In the genomic region with DNA sequence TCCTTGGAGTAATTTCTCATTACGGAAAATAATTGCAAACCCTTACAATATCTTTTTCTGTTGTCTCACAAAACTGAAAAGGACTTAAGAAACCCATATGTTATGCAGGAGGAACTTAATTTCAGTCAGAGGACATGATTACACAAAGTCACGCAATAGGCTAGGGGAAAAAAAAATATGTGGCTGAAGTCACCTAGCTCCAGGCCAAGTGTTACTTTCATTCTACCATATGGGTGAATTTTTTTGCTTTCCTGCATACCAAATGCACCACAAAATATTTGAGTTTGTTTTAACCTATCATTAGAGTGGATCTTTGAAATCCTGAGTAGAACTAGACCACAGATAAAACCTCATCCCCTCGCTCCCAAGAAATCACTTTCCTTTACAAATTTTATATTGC, we compare ENCODE assay signal across 23 cellular contexts.
DNase-seq lines count a peak whose midpoint lies in the region; ATAC-seq, FAIRE-seq and TF ChIP-seq lines count a peak whose summit lies in the region.
"Had no signal": no experiment of that assay in that cellular context is flagged by ENCODE, and none has a peak within 500 bp of the region (broad histone marks: within the 10 kb centered on the region; RNA-seq: fewer than 3 reads in every experiment).

No MANE protein-coding gene starts in this region.

- no peak overlapping the region for H3K4me3 Mint-ChIP-seq in H9
- H3K4me3 Mint-ChIP-seq: CD8-positive, alpha-beta T cell had no signal

- H2BK12ac ChIP-seq in H9 (ENCODE audit: insufficient read length, low read depth, low read length), result no peak overlapping the region

- no peak overlapping the region for H4K5ac ChIP-seq in H9 (ENCODE audit: insufficient read length, low read depth, low read length)

- no peak overlapping the region for H3K56ac ChIP-seq in H9 (ENCODE audit: insufficient read length, low read depth, low read length)

- no peak for TF ChIP-seq CTCF in AG09309 (IDR thresholded peaks at IDR 0.05; ENCODE audit: control insufficient read depth, insufficient read depth, low read depth, low read length, missing control alignments)
- TF ChIP-seq CTCF in astrocyte of the spinal cord (IDR thresholded peaks at IDR 0.05; ENCODE audit: low read depth, low read length), result no peak
- no peak for TF ChIP-seq CTCF in H9 (conservative IDR thresholded peaks at IDR 0.05)

- no peaks in the 10 kb centered on the region for H3K4me1 ChIP-seq in H9 (ENCODE audit: insufficient read depth, low read length)
- H3K4me1 ChIP-seq: BLaER1 had no signal

- no peaks in the 10 kb centered on the region for H3K36me3 Mint-ChIP-seq in H9 (ENCODE audit: insufficient read depth in 1 of 3, low read depth in 3 of 3)
- H3K36me3 Mint-ChIP-seq: CD8-positive, alpha-beta T cell had no signal

- no peak overlapping the region for H4K91ac ChIP-seq in H9 (ENCODE audit: insufficient read length, low read depth, low read length)

- H3K27me3 ChIP-seq in H9 (ENCODE audit: insufficient read depth, low read length), result no peaks in the 10 kb centered on the region
- H3K27me3 ChIP-seq: BLaER1, MG63 had no signal

- H2BK15ac ChIP-seq in H9 (ENCODE audit: low read depth, low read length), result no peak overlapping the region

- H3K27ac ChIP-seq in H9 (ENCODE audit: insufficient read length, low read depth, low read length), result no peak overlapping the region
- H3K27ac ChIP-seq: BLaER1 had no signal

- H3K9me3 Mint-ChIP-seq in H9, result no peaks in the 10 kb centered on the region

- no peaks in the 10 kb centered on the region for H3K9me3 ChIP-seq in H9 (ENCODE audit: control insufficient read depth, low read depth, low read length)
- H3K9me3 ChIP-seq: BLaER1, MG63 had no signal

- no peak overlapping the region for H3K14ac ChIP-seq in H9 (ENCODE audit: insufficient read depth, low read length)

- no peak overlapping the region for H4K8ac ChIP-seq in H9 (replicated peaks; ENCODE audit: insufficient read length, low read depth, low read length)

- H3T11ph ChIP-seq in H9 (ENCODE audit: low read length), result no peak overlapping the region

- H2AFZ ChIP-seq in H9 (ENCODE audit: low read length), result no peak overlapping the region

- no peaks in the 10 kb centered on the region for H3K79me1 ChIP-seq in H9 (ENCODE audit: insufficient read depth, low read depth, low read length, poor library complexity, severe bottlenecking)

- no peak overlapping the region for H3K23ac ChIP-seq in H9 (ENCODE audit: insufficient read length, low read depth, low read length)

- no peaks in the 10 kb centered on the region for H4K20me1 ChIP-seq in H9 (ENCODE audit: control insufficient read depth, insufficient read depth, insufficient read length)
- H4K20me1 ChIP-seq: BLaER1 had no signal

- H3K18ac ChIP-seq in H9 (ENCODE audit: insufficient read length, low read depth, low read length), result no peak overlapping the region

- no CpG with 5 or more reads among the region's 3 CpGs for WGBS in H9 (ENCODE audit: extremely low coverage, insufficient read length, low lambda C conversion rate)

- no peaks in the 10 kb centered on the region for H3K79me2 ChIP-seq in H9 (ENCODE audit: insufficient read depth, low read length)

- no peaks in the 10 kb centered on the region for H3K27me3 Mint-ChIP-seq in H9 (ENCODE audit: low read depth)

- no peak overlapping the region for H2BK120ac ChIP-seq in H9 (ENCODE audit: low read depth, low read length, poor library complexity, severe bottlenecking)

- FAIRE-seq in HTR-8/SVneo (lab: Jason Lieb, UNC), result no peak
- FAIRE-seq: D721Med, H54 had no signal

- H3K4me3 ChIP-seq in AG09309 (ENCODE audit: control insufficient read depth, low read depth, low read length), result no peak overlapping the region
- H3K4me3 ChIP-seq in astrocyte of the spinal cord (ENCODE audit: low read depth, low read length), result no peak overlapping the region
- H3K4me3 ChIP-seq: BLaER1, MG63 had no signal

- no peak overlapping the region for H3K27ac Mint-ChIP-seq in H9
- H3K27ac Mint-ChIP-seq: CD8-positive, alpha-beta T cell had no signal

- no peak overlapping the region for H3K4me2 ChIP-seq in H9 (ENCODE audit: insufficient read depth, insufficient read length, low read length)
- H3K4me2 ChIP-seq: BLaER1 had no signal

- DNase-seq in AG09309 (ENCODE audit: low read depth) (peak; percentile 63), GM03348 (ENCODE audit: low spot score) (peak; percentile 43), HTR-8/SVneo (ENCODE audit: insufficient read length, low spot score) (peak; percentile 1), astrocyte of the spinal cord (ENCODE audit: low read depth, low spot score) (peak; percentile 1), NCI-H1092 (lab: John Stamatoyannopoulos, UW) (no peak), H9 (no peak), COLO668 (lab: John Stamatoyannopoulos, UW; ENCODE audit: unreplicated experiment) (no peak)
- DNase-seq: CD8-positive, alpha-beta T cell; DMS79; GDM1; KBM-7; MG63; NCI-H1105 treated with DMSO at 0.1 percent for 48 hours; NCI-H1694 treated with DMSO at 0.1 percent for 48 hours; NCI-H69; NK-92 treated with Interleukin-12 subunit alpha and Interleukin-12 subunit beta, amount 100 ng/mL, for 24 hours; OCI-M1; RPMI8226; SIG-M5 had no signal

- no peak overlapping the region for H2BK5ac ChIP-seq in H9 (ENCODE audit: insufficient read length, low read length)

- no peak overlapping the region for H3K9ac ChIP-seq in H9 (ENCODE audit: extremely low read depth, insufficient read length, low read length)
- H3K9ac ChIP-seq: BLaER1 had no signal

- H2BK20ac ChIP-seq in H9 (ENCODE audit: low read depth, low read length, poor library complexity, severe bottlenecking), result no peak overlapping the region

- no peak for ATAC-seq in GM19328 (IDR thresholded peaks at IDR 0.05; ENCODE audit: unreplicated experiment)
- ATAC-seq: CD8-positive, alpha-beta T cell had no signal

- no peaks in the 10 kb centered on the region for H3K4me1 Mint-ChIP-seq in H9

- no peaks in the 10 kb centered on the region for H3K23me2 ChIP-seq in H9 (ENCODE audit: insufficient read length, low read depth, low read length, poor library complexity, severe bottlenecking)

- H3K4ac ChIP-seq in H9 (ENCODE audit: low read depth, low read length), result no peak overlapping the region

- H2AK5ac ChIP-seq in H9 (ENCODE audit: insufficient read length, low read length), result no peak overlapping the region

- in situ Hi-C loops in astrocyte of the spinal cord (cut with HindIII; ENCODE audit: low sequenced_read_pairs), result no loop called here

Comparison
In these comparisons a context has a peak if more than half of its experiments do, and no peak if none do; other contexts are left out.
1. DNase-seq: peak in AG09309 (single experiment), GM03348 (single experiment), HTR-8/SVneo (single experiment) and astrocyte of the spinal cord (single experiment); none in NCI-H1092 (single experiment), H9 (single experiment) and COLO668 (single experiment).